19 cellular contexts compared by ENCODE assay signal in genomic region chr6:154661751-154662150, GRCh38.
"Had no signal": no experiment of that assay in that cellular context is flagged by ENCODE, and none has a peak within 500 bp of the region (broad histone marks: within the 10 kb centered on the region; RNA-seq: fewer than 3 reads in every experiment).

No MANE protein-coding gene starts in this region.

- H3K27ac ChIP-seq: dorsolateral prefrontal cortex, esophagus squamous epithelium, gastrocnemius medialis, heart right ventricle, left lung, psoas muscle, sigmoid colon, suprapubic skin had no signal

- H3K27me3 ChIP-seq: dorsolateral prefrontal cortex, esophagus squamous epithelium, gastrocnemius medialis, heart right ventricle, left lung, sigmoid colon, suprapubic skin had no signal

- DNase-seq: activated CD4-positive, alpha-beta T cell treated with anti-CD3 and anti-CD28 coated beads, Interleukin-2, amount 50 U/mL, for 4 hours; activated CD4-positive, CD25-positive, alpha-beta regulatory T cell treated with anti-CD3 and anti-CD28 coated beads, Interleukin-2, amount 50 U/mL, for 72 hours; activated effector memory CD4-positive, alpha-beta T cell treated with Interleukin-2 at 50 U/mL for 16 hours; activated T-cell treated with anti-CD3 and anti-CD28 coated beads, Interleukin-2, amount 50 U/mL, for 24 hours; central memory CD4-positive, alpha-beta T cell; dorsolateral prefrontal cortex; esophagus squamous epithelium; gastrocnemius medialis; heart right ventricle; left lung; mesendoderm; psoas muscle; sigmoid colon; stimulated activated CD4-positive, alpha-beta T cell treated with anti-CD3 and anti-CD28 coated beads, Interleukin-2, amount 100 ng/mL, for 48 hours; stimulated activated naive CD4-positive, alpha-beta T cell treated with Interleukin-2 at 50 U/mL for 16 hours had no signal

- H3K36me3 ChIP-seq: esophagus squamous epithelium, gastrocnemius medialis, heart right ventricle, left lung, sigmoid colon, suprapubic skin had no signal

- H3K4me1 Mint-ChIP-seq: activated naive CD4-positive, alpha-beta T cell treated with anti-CD3 and anti-CD28 coated beads, Interleukin-2, amount 50 U/mL, for 24 hours; nephron had no signal

- ATAC-seq: gastrocnemius medialis, heart right ventricle, left lung, psoas muscle had no signal

- H3K4me3 ChIP-seq: dorsolateral prefrontal cortex, esophagus squamous epithelium, gastrocnemius medialis, heart right ventricle, left lung, psoas muscle, sigmoid colon, suprapubic skin had no signal

- H3K4me1 ChIP-seq: esophagus squamous epithelium, gastrocnemius medialis, left lung, psoas muscle, suprapubic skin had no signal

- H3K9me3 ChIP-seq: esophagus squamous epithelium, gastrocnemius medialis, heart right ventricle, left lung, psoas muscle, sigmoid colon, suprapubic skin had no signal

- H3K36me3 Mint-ChIP-seq: activated naive CD4-positive, alpha-beta T cell treated with anti-CD3 and anti-CD28 coated beads, Interleukin-2, amount 50 U/mL, for 24 hours; type B pancreatic cell had no signal

- H3K4me3 Mint-ChIP-seq: activated naive CD4-positive, alpha-beta T cell treated with anti-CD3 and anti-CD28 coated beads, Interleukin-2, amount 50 U/mL, for 24 hours; activated T-cell treated with anti-CD3 and anti-CD28 coated beads, Interleukin-2, amount 50 U/mL, for 24 hours; nephron; type B pancreatic cell had no signal

- H3K9me3 Mint-ChIP-seq: activated naive CD4-positive, alpha-beta T cell treated with anti-CD3 and anti-CD28 coated beads, Interleukin-2, amount 50 U/mL, for 24 hours; activated T-cell treated with anti-CD3 and anti-CD28 coated beads, Interleukin-2, amount 50 U/mL, for 24 hours; nephron; type B pancreatic cell had no signal

- H3K27me3 Mint-ChIP-seq: activated naive CD4-positive, alpha-beta T cell treated with anti-CD3 and anti-CD28 coated beads, Interleukin-2, amount 50 U/mL, for 24 hours; type B pancreatic cell had no signal

- H3K27ac Mint-ChIP-seq: activated naive CD4-positive, alpha-beta T cell treated with anti-CD3 and anti-CD28 coated beads, Interleukin-2, amount 50 U/mL, for 24 hours; activated T-cell treated with anti-CD3 and anti-CD28 coated beads, Interleukin-2, amount 50 U/mL, for 24 hours; nephron; type B pancreatic cell had no signal
